Comparison of ENCODE assay signal across 8 cellular contexts in the genomic region with DNA sequence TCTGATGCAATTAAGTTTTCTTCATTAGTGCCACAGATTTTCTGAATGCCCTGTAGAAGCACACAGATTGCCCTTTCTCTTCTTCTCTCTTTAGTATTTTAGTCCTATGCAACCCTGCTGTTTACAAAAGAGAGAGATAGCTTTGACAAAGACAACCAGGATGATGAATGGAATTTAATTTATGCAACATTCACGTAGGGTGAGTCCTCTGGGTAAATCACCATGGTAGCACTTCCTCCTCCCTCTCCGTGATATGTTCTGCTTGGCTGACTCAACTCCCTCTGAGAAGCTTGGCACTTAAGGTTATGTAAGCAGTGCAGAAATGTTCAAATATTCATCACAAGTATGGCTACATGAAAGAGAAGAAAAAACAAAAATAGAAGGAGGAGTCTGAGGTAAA.
A peak's percentile ranks its signal among the peaks of the same experiment; 100 is the strongest.
DNase-seq lines count a peak whose midpoint lies in the region; ATAC-seq and TF ChIP-seq lines count a peak whose summit lies in the region.

No MANE protein-coding gene starts in this region.

- intact Hi-C loops in sciatic nerve (cut with DNase I): no loop called here

- no peak overlapping the region for H3K27ac Mint-ChIP-seq in HFFc6

- 0 out of 2 replicates have a peak, but pooled peaks cover 4% of the 10 kb centered on the region for H3K4me1 Mint-ChIP-seq in HFFc6 (ENCODE audit: low read depth)

- peaks cover 17% of the 10 kb centered on the region for H3K9me3 Mint-ChIP-seq in HFFc6

- no peak overlapping the region for H3K4me3 ChIP-seq in fibroblast of villous mesenchyme (ENCODE audit: low read depth, low read length)

- peak; percentile 98 for ATAC-seq in sciatic nerve
- no peak for ATAC-seq in GM18520 (IDR thresholded peaks at IDR 0.05; ENCODE audit: unreplicated experiment)

- CTCF ChIA-PET in HEK293T (lab: Yijun Ruan, JAX): no interaction called here

- H3K27me3 Mint-ChIP-seq in HFFc6 (ENCODE audit: insufficient read depth): no peaks in the 10 kb centered on the region

- H3K4me3 Mint-ChIP-seq in HFFc6: no peak overlapping the region

- no peaks in the 10 kb centered on the region for H3K36me3 Mint-ChIP-seq in HFFc6 (ENCODE audit: low read depth)

- TF ChIP-seq CTCF in HFFc6 (IDR thresholded peaks at IDR 0.05) (no peak), fibroblast of villous mesenchyme (IDR thresholded peaks at IDR 0.05; ENCODE audit: insufficient read depth, low read depth, low read length) (no peak)

- DNase-seq in HFFc6: peak; percentile 42
- peak; percentile 57 for DNase-seq in RKO (ENCODE audit: low spot score)
- peak; percentile 95 for DNase-seq in fibroblast of villous mesenchyme (ENCODE audit: low read depth)
- DNase-seq in sciatic nerve (ENCODE audit: low spot score): no peak
- no peak for DNase-seq in T-helper 1 cell
- no peak for DNase-seq in C1 segment of cervical spinal cord (lab: John Stamatoyannopoulos, UW)
- no peak for DNase-seq in HEK293T (ENCODE audit: extremely low spot score)

- POLR2A ChIA-PET in HEK293T (lab: Yijun Ruan, JAX): no interaction called here

TF ChIP-seq in HEK293T, 16 proteins besides CTCF, POLR2A, EP300 and RAD21:
- TF ChIP-seq SP1 (IDR thresholded peaks at IDR 0.05) (no peak), CTBP1 (IDR thresholded peaks at IDR 0.05; ENCODE audit: borderline replicate concordance) (no peak), FOXA1 (IDR thresholded peaks at IDR 0.05) (no peak), L3MBTL2 (conservative IDR thresholded peaks at IDR 0.05) (no peak), SUZ12 (IDR thresholded peaks at IDR 0.05) (no peak), ZNF384 (IDR thresholded peaks at IDR 0.05) (no peak), ELF4 (IDR thresholded peaks at IDR 0.05) (no peak), FOXM1 (IDR thresholded peaks at IDR 0.05; ENCODE audit: borderline replicate concordance) (no peak), ARNT (IDR thresholded peaks at IDR 0.05) (no peak), FOXK2 (IDR thresholded peaks at IDR 0.05) (no peak), HDGF (IDR thresholded peaks at IDR 0.05; ENCODE audit: borderline replicate concordance) (no peak), LEF1 (IDR thresholded peaks at IDR 0.05; ENCODE audit: borderline replicate concordance) (no peak), TARDBP (IDR thresholded peaks at IDR 0.05) (no peak), NFRKB (IDR thresholded peaks at IDR 0.05) (no peak), BHLHE40 (IDR thresholded peaks at IDR 0.05; ENCODE audit: borderline replicate concordance) (no peak)
- TF ChIP-seq, protein P1, sequence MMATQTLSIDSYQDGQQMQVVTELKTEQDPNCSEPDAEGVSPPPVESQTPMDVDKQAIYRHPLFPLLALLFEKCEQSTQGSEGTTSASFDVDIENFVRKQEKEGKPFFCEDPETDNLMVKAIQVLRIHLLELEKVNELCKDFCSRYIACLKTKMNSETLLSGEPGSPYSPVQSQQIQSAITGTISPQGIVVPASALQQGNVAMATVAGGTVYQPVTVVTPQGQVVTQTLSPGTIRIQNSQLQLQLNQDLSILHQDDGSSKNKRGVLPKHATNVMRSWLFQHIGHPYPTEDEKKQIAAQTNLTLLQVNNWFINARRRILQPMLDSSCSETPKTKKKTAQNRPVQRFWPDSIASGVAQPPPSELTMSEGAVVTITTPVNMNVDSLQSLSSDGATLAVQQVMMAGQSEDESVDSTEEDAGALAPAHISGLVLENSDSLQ (IDR thresholded peaks at IDR 0.05): no peak

Comparison
In these comparisons a context has a peak if more than half of its experiments do, and no peak if none do; other contexts are left out.
1. DNase-seq: peak in HFFc6 (single experiment), RKO (single experiment) and fibroblast of villous mesenchyme (single experiment); none in sciatic nerve (single experiment), T-helper 1 cell (0 of 5), C1 segment of cervical spinal cord (0 of 14) and HEK293T (single experiment).